28 cellular contexts compared by ENCODE assay signal in genomic region chr6:65248211-65248610, GRCh38.
"Had no signal": no experiment of that assay in that cellular context is flagged by ENCODE, and none has a peak within 500 bp of the region (broad histone marks: within the 10 kb centered on the region; RNA-seq: fewer than 3 reads in every experiment).

No MANE protein-coding gene starts in this region.

- H3K36me3 ChIP-seq: colonic mucosa, esophagus muscularis mucosa, esophagus squamous epithelium, gastrocnemius medialis, gastroesophageal sphincter, heart left ventricle, heart right ventricle had no signal

- ATAC-seq: effector memory CD8-positive, alpha-beta T cell; esophagus mucosa; foreskin keratinocyte; gastrocnemius medialis; gastroesophageal sphincter; heart left ventricle; heart right ventricle had no signal

- H3K4me1 Mint-ChIP-seq: endodermal cell had no signal

- H3K4me3 Mint-ChIP-seq: dendritic cell treated with granulocyte-macrophage colony-stimulating factor and Interleukin-4, amounts not matched to agents 40 ng/mL and 50 ng/mL, for 4 days; effector memory CD8-positive, alpha-beta T cell; endodermal cell had no signal

- H3K9me3 ChIP-seq: colonic mucosa, esophagus muscularis mucosa, esophagus squamous epithelium, gastrocnemius medialis, gastroesophageal sphincter, heart left ventricle, heart right ventricle had no signal

- FAIRE-seq: colon, endothelial cell of umbilical vein, frontal cortex had no signal

- H3K27me3 ChIP-seq: colonic mucosa, dorsolateral prefrontal cortex, esophagus muscularis mucosa, esophagus squamous epithelium, foreskin keratinocyte, gastrocnemius medialis, gastroesophageal sphincter, heart left ventricle, heart right ventricle had no signal

- H3K27ac Mint-ChIP-seq: dendritic cell treated with granulocyte-macrophage colony-stimulating factor and Interleukin-4, amounts not matched to agents 40 ng/mL and 50 ng/mL, for 4 days; effector memory CD8-positive, alpha-beta T cell; endodermal cell had no signal

- H3K4me1 ChIP-seq: colonic mucosa, esophagus muscularis mucosa, esophagus squamous epithelium, foreskin keratinocyte, gastrocnemius medialis, gastroesophageal sphincter, heart left ventricle, heart right ventricle had no signal

- H3K4me3 ChIP-seq: colonic mucosa, coronary artery, dorsolateral prefrontal cortex, esophagus muscularis mucosa, esophagus squamous epithelium, gastrocnemius medialis, gastroesophageal sphincter, heart left ventricle, heart right ventricle had no signal

- H3K9me3 Mint-ChIP-seq: dendritic cell treated with granulocyte-macrophage colony-stimulating factor and Interleukin-4, amounts not matched to agents 40 ng/mL and 50 ng/mL, for 4 days; endodermal cell had no signal

- H3K27ac ChIP-seq: colonic mucosa, coronary artery, dorsolateral prefrontal cortex, epithelial cell of prostate, esophagus muscularis mucosa, esophagus squamous epithelium, foreskin keratinocyte, gastrocnemius medialis, gastroesophageal sphincter, heart left ventricle, heart right ventricle had no signal

- DNase-seq: colonic mucosa; cortex of kidney; dermis blood vessel endothelial cell; dorsolateral prefrontal cortex; effector CD4-positive, alpha-beta T cell; effector CD8-positive, alpha-beta T cell; effector memory CD4-positive, alpha-beta T cell; effector memory CD8-positive, alpha-beta T cell; endodermal cell; erythroblast; esophagus squamous epithelium; foreskin fibroblast; foreskin keratinocyte; foreskin melanocyte; gastrocnemius medialis; glutamatergic neuron; head of caudate nucleus; heart left ventricle; heart right ventricle had no signal

- H3K27me3 Mint-ChIP-seq: dendritic cell treated with granulocyte-macrophage colony-stimulating factor and Interleukin-4, amounts not matched to agents 40 ng/mL and 50 ng/mL, for 4 days; effector memory CD8-positive, alpha-beta T cell had no signal
